Comparison of ENCODE assay signal across 11 cellular contexts in genomic region chr14:68379510-68380303, GRCh38.
A peak's percentile ranks its signal among the peaks of the same experiment; 100 is the strongest.
DNase-seq lines count a peak whose midpoint lies in the region; ATAC-seq and TF ChIP-seq lines count a peak whose summit lies in the region.
"Had no signal": no experiment of that assay in that cellular context is flagged by ENCODE, and none has a peak within 500 bp of the region (broad histone marks: within the 10 kb centered on the region; RNA-seq: fewer than 3 reads in every experiment).

No MANE protein-coding gene starts in this region.

- TF ChIP-seq POLR2A in gastrocnemius medialis (IDR thresholded peaks at IDR 0.05): no peak

- ATAC-seq in gastrocnemius medialis (no peak), HG03469 (IDR thresholded peaks at IDR 0.05; ENCODE audit: unreplicated experiment) (no peak)
- ATAC-seq: body of pancreas, HCT116, HepG2 had no signal

- intact Hi-C loops in gastrocnemius medialis (cut with DNase I; ENCODE audit: low total_unique reads): loop anchor here (5.0 kb wide), 2 partner anchors 168 to 413 kb away; partner anchors contain the start of gene ZFP36L1

- H3K4me3 ChIP-seq in skeletal muscle tissue (ENCODE audit: low read length in 3 of 3) (no peak overlapping the region), gastrocnemius medialis (no peak overlapping the region)
- H3K4me3 ChIP-seq: body of pancreas had no signal

- H3K4me1 ChIP-seq in skeletal muscle tissue (ENCODE audit: control insufficient read depth in 3 of 3, insufficient read depth in 3 of 3, low read length in 3 of 3) (peaks cover 27 to 42% (median 38%) of the 10 kb centered on the region in 3 donors), gastrocnemius medialis (peaks cover 25 to 31% of the 10 kb centered on the region in 2 donors)

- H3K9me3 ChIP-seq in skeletal muscle tissue (ENCODE audit: control insufficient read depth in 3 of 3, low read length in 3 of 3) (no peaks in the 10 kb centered on the region), gastrocnemius medialis (no peaks in the 10 kb centered on the region)
- H3K9me3 ChIP-seq: body of pancreas had no signal

- no peaks in the 10 kb centered on the region for H3K36me3 ChIP-seq in skeletal muscle tissue (ENCODE audit: control insufficient read depth in 3 of 3, insufficient read depth in 3 of 3, low read length in 3 of 3)
- no peaks in the 10 kb centered on the region for H3K36me3 ChIP-seq in gastrocnemius medialis

- in situ Hi-C loops in gastrocnemius medialis (cut with MboI; ENCODE audit: low sequenced_read_pairs in 4 of 4): no loop called here

- peak overlapping the region; percentile 10 for H3K27ac ChIP-seq in skeletal muscle tissue (ENCODE audit: low read depth, low read length)
- peak overlapping the region in 2 of 4 donors; percentile 2 to 27 for H3K27ac ChIP-seq in gastrocnemius medialis
- H3K27ac ChIP-seq: body of pancreas had no signal

- no peak for TF ChIP-seq CTCF in gastrocnemius medialis (IDR thresholded peaks at IDR 0.05 in 4 of 5, conservative IDR thresholded peaks at IDR 0.05 in 1 of 5)

- DNase-seq in NCI-H2227 treated with DMSO at 0.1 percent for 48 hours (lab: John Stamatoyannopoulos, UW) (peak; percentile 11), NCI-H2227 (lab: John Stamatoyannopoulos, UW; ENCODE audit: unreplicated experiment) (no peak), NCI-H2107 treated with DMSO at 0.1 percent for 48 hours (lab: John Stamatoyannopoulos, UW; ENCODE audit: unreplicated experiment) (peak; percentile 72), dermis microvascular lymphatic vessel endothelial cell (ENCODE audit: low read depth in 2 of 2) (peak; percentile 85 to 90), gastrocnemius medialis (no peak), ecto neural progenitor cell (ENCODE audit: low spot score) (no peak)
- DNase-seq: body of pancreas had no signal

- no peak overlapping the region for H3K9ac ChIP-seq in skeletal muscle tissue (ENCODE audit: low read depth in 1 of 3, low read length in 3 of 3)

- H3K27me3 ChIP-seq in skeletal muscle tissue (ENCODE audit: control insufficient read depth in 3 of 3, insufficient read depth in 3 of 3, low read length in 3 of 3): no peaks in the 10 kb centered on the region
- H3K27me3 ChIP-seq in gastrocnemius medialis: no peaks in the 10 kb centered on the region
- H3K27me3 ChIP-seq: body of pancreas had no signal

Comparison
In these comparisons a context has a peak if more than half of its experiments do, and no peak if none do; other contexts are left out.
1. DNase-seq: peak in NCI-H2227 treated with DMSO at 0.1 percent for 48 hours (single experiment), NCI-H2107 treated with DMSO at 0.1 percent for 48 hours (single experiment) and dermis microvascular lymphatic vessel endothelial cell (2 of 2); none in NCI-H2227 (single experiment), gastrocnemius medialis (0 of 2) and ecto neural progenitor cell (single experiment).